22 cellular contexts compared by ENCODE assay signal in the genomic region with DNA sequence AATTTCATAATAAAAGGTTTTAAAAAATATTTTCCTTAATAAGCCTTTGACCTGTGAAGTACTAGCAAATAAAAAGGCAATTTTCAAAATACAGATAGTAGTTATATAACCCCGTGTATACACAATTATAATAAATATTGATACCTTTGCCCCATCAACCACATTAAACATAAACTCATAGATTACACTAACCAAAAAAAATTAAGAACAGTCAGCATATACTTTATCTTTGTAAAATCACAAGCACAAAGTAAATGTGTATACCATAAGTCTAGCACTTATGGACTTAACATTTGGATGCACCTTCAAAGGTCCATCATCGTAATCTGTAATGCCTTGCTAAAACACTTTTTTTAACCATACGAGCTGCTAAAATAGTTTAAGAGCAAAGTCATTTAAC.
A peak's percentile ranks its signal among the peaks of the same experiment; 100 is the strongest.
DNase-seq lines count a peak whose midpoint lies in the region; ATAC-seq, FAIRE-seq and TF ChIP-seq lines count a peak whose summit lies in the region.
"Had no signal": no experiment of that assay in that cellular context is flagged by ENCODE, and none has a peak within 500 bp of the region (broad histone marks: within the 10 kb centered on the region; RNA-seq: fewer than 3 reads in every experiment).

No MANE protein-coding gene starts in this region.

- no peak for TF ChIP-seq CTCF in HepG2 (CRISPR knock-in tag; IDR thresholded peaks at IDR 0.05)
- no peak for TF ChIP-seq CTCF in right lobe of liver (IDR thresholded peaks at IDR 0.05)
- TF ChIP-seq CTCF in GM12878 (IDR thresholded peaks at IDR 0.05 in 2 of 3, conservative IDR thresholded peaks at IDR 0.05 in 1 of 3; ENCODE audit: control insufficient read depth in 2 of 3, extremely low read depth in 1 of 3, insufficient read depth in 1 of 3, low read depth in 3 of 3, low read length in 3 of 3), result no peak
- no peak for TF ChIP-seq CTCF in fibroblast of mammary gland (conservative IDR thresholded peaks at IDR 0.05; ENCODE audit: control insufficient read depth, insufficient read depth, low read depth, low read length)

- no peak for DNase-seq in HepG2 (ENCODE audit: low spot score)
- no peak for DNase-seq in right lobe of liver
- DNase-seq in GM12878 (ENCODE audit: low read depth, low spot score), result no peak
- DNase-seq in fibroblast of mammary gland (ENCODE audit: low read depth), result peak; percentile 0
- DNase-seq in caudate nucleus (lab: John Stamatoyannopoulos, UW), result no peak
- no peak for DNase-seq in GM19240 (ENCODE audit: insufficient read length, low spot score)
- DNase-seq: ACHN; AML-193; BE2C; CD4-positive, alpha-beta T cell; CD8-positive, alpha-beta memory T cell; DMS53; DMS79 treated with DMSO at 0.1 percent for 48 hours; GF-D8; GM23248; H7; HCEC 1CT had no signal

- no peak overlapping the region for H3K4me3 ChIP-seq in HepG2 (replicated peaks in 1 of 3; ENCODE audit: insufficient read depth in 1 of 3, low read depth in 2 of 3, low read length in 3 of 3)
- H3K4me3 ChIP-seq in right lobe of liver, result no peak overlapping the region
- no peak overlapping the region for H3K4me3 ChIP-seq in GM12878
- no peak overlapping the region for H3K4me3 ChIP-seq in fibroblast of mammary gland (ENCODE audit: control insufficient read depth, low read depth, low read length)
- H3K4me3 ChIP-seq: BLaER1 treated with 17β-estradiol and CSF1 and Interleukin-3, amounts not matched to agents 10 nM and 100 nM; GM23248 had no signal

- H3K79me2 ChIP-seq in HepG2 (ENCODE audit: insufficient read depth, low read length) (no peaks in the 10 kb centered on the region), GM12878 (ENCODE audit: control insufficient read depth, insufficient read depth, low read length) (no peaks in the 10 kb centered on the region)

- intact Hi-C loops in HepG2 (cut with micrococcal nuclease; ENCODE audit: unreplicated experiment), result no loop called here
- intact Hi-C loops in right lobe of liver (cut with DNase I), result no loop called here
- intact Hi-C loops in GM12878 (cut with micrococcal nuclease; ENCODE audit: unreplicated experiment), result no loop called here

- ATAC-seq in HepG2, result no peak
- ATAC-seq in right lobe of liver, result no peak
- no peak for ATAC-seq in GM12878
- no peak for ATAC-seq in HG02870 (IDR thresholded peaks at IDR 0.05; ENCODE audit: unreplicated experiment)
- ATAC-seq in GM18873 (IDR thresholded peaks at IDR 0.05; ENCODE audit: low FRiP score, unreplicated experiment), result no peak

- SMC1A ChIA-PET in GM12878 (lab: Charles Lee; ENCODE audit: uncharacterized antibody, unreplicated experiment), result interaction anchor here (0.6 to 1.2 kb wide), 2 partner anchors 9 to 20 kb away, joined by 3 read pairs; no protein-coding TSS in a partner anchor

- RAD21 ChIA-PET in GM12878 (lab: Charles Lee; ENCODE audit: unreplicated experiment), result no interaction called here

- H2AFZ ChIP-seq in HepG2 (ENCODE audit: low read length), result no peak overlapping the region
- H2AFZ ChIP-seq in GM12878 (ENCODE audit: control insufficient read depth, low read depth, low read length), result no peak overlapping the region
- H2AFZ ChIP-seq: GM23248 had no signal

- BruUV-seq in HepG2 (replicated peaks; lab: Mats Ljungman, UMichigan) (no TSS peak), GM12878 (replicated peaks; lab: Mats Ljungman, UMichigan) (no TSS peak)

- H3K27me3 ChIP-seq in HepG2 (ENCODE audit: control insufficient read depth in 1 of 2, insufficient read depth in 2 of 2, low read length in 2 of 2) (no peaks in the 10 kb centered on the region), right lobe of liver (no peaks in the 10 kb centered on the region), GM12878 (replicated peaks in 1 of 2; ENCODE audit: control insufficient read depth in 2 of 2, insufficient read depth in 2 of 2, low read length in 1 of 2) (no peaks in the 10 kb centered on the region)
- H3K27me3 ChIP-seq: BE2C; BLaER1 treated with 17β-estradiol and CSF1 and Interleukin-3, amounts not matched to agents 10 nM and 100 nM had no signal

- H3K9me3 ChIP-seq in HepG2 (ENCODE audit: low read length) (no peaks in the 10 kb centered on the region), right lobe of liver (no peaks in the 10 kb centered on the region), GM12878 (replicated peaks; ENCODE audit: control insufficient read depth, insufficient read depth, low read length) (no peaks in the 10 kb centered on the region; the same call in 2 of the 3 replicates)
- H3K9me3 ChIP-seq: BE2C had no signal

- TF ChIP-seq EP300 in HepG2 (IDR thresholded peaks at IDR 0.05; ENCODE audit: low read depth in 2 of 2, low read length in 2 of 2) (no peak), HepG2 (CRISPR knock-in tag; IDR thresholded peaks at IDR 0.05; ENCODE audit: borderline replicate concordance) (no peak), GM12878 (IDR thresholded peaks at IDR 0.05; ENCODE audit: borderline replicate concordance in 1 of 2, control insufficient read depth in 1 of 2, low read depth in 2 of 2, low read length in 2 of 2) (no peak)

- TF ChIP-seq RAD21 in HepG2 (CRISPR knock-in tag; IDR thresholded peaks at IDR 0.05) (no peak), GM12878 (IDR thresholded peaks at IDR 0.05; ENCODE audit: insufficient read depth, low read depth, low read length) (no peak)

- WGBS in HepG2 (ENCODE audit: low lambda C conversion rate), result 100% methylated on average over 3 of the region's 3 CpGs
- WGBS in right lobe of liver (ENCODE audit: insufficient coverage, low coverage, low lambda C conversion rate, missing lambda C conversion rate), result 79% methylated on average over 3 of the region's 3 CpGs
- WGBS in GM12878 (ENCODE audit: insufficient coverage, insufficient replicate concordance, low lambda C conversion rate, missing lambda C conversion rate), result 97% methylated on average over 3 of the region's 3 CpGs

- TF ChIP-seq POLR2A in HepG2 (IDR thresholded peaks at IDR 0.05; ENCODE audit: insufficient read depth in 1 of 2, low read depth in 2 of 2, low read length in 2 of 2) (no peak), right lobe of liver (IDR thresholded peaks at IDR 0.05) (no peak), GM12878 (IDR thresholded peaks at IDR 0.05; ENCODE audit: low read depth, low read length) (no peak)

- no peak overlapping the region for H3K9ac ChIP-seq in HepG2 (ENCODE audit: insufficient read depth, low read depth, low read length)
- no peak overlapping the region for H3K9ac ChIP-seq in GM12878 (ENCODE audit: control insufficient read depth, insufficient read depth, low read length)
- H3K9ac ChIP-seq: BLaER1 treated with 17β-estradiol and CSF1 and Interleukin-3, amounts not matched to agents 10 nM and 100 nM; GM23248 had no signal

- FAIRE-seq in HepG2 (lab: Jason Lieb, UNC) (no peak), GM12878 (lab: Jason Lieb, UNC) (peak; percentile 47)
- FAIRE-seq: H1 had no signal

- no peak overlapping the region for H3K27ac ChIP-seq in HepG2 (ENCODE audit: extremely low read length, insufficient read depth, low read length)
- H3K27ac ChIP-seq in right lobe of liver, result no peak overlapping the region
- H3K27ac ChIP-seq in GM12878 (ENCODE audit: control insufficient read depth, insufficient read depth), result no peak overlapping the region
- H3K27ac ChIP-seq in caudate nucleus (ENCODE audit: low read depth, low read length), result no peak overlapping the region
- H3K27ac ChIP-seq: 22Rv1; BLaER1 treated with 17β-estradiol and CSF1 and Interleukin-3, amounts not matched to agents 10 nM and 100 nM; GM23248 had no signal

- in situ Hi-C loops in HepG2 (cut with HindIII; ENCODE audit: extremely low pct_ligation_motif_present, low pct_unique_long_range_greater_than_20kb) (no loop called here), GM12878 (cut with MboI) (no loop called here)

- H3K4me1 ChIP-seq in HepG2 (ENCODE audit: insufficient read depth, low read length), result peaks cover 30% of the 10 kb centered on the region
- H3K4me1 ChIP-seq in right lobe of liver, result peaks cover 0 to 7% (median 0%) of the 10 kb centered on the region in 4 donors
- H3K4me1 ChIP-seq in GM12878 (ENCODE audit: control insufficient read depth, insufficient read depth, low read length), result no peaks in the 10 kb centered on the region
- H3K4me1 ChIP-seq: BE2C; BLaER1 treated with 17β-estradiol and CSF1 and Interleukin-3, amounts not matched to agents 10 nM and 100 nM had no signal

- no peaks in the 10 kb centered on the region for H4K20me1 ChIP-seq in HepG2 (ENCODE audit: insufficient read depth, low read length)
- no peaks in the 10 kb centered on the region for H4K20me1 ChIP-seq in GM12878 (ENCODE audit: control insufficient read depth, insufficient read depth)

- CTCF ChIA-PET in HepG2 (lab: Yijun Ruan, JAX; ENCODE audit: low intra/inter-chr PET ratio, low total read pairs) (no interaction called here), GM12878 (lab: Yijun Ruan, JAX) (no interaction called here)

- POLR2A ChIA-PET in HepG2 (lab: Yijun Ruan, JAX), result no interaction called here
- POLR2A ChIA-PET in GM12878 (lab: Charles Lee), result no interaction called here

- H3K4me2 ChIP-seq in HepG2 (ENCODE audit: low read depth, low read length) (no peak overlapping the region), GM12878 (ENCODE audit: control insufficient read depth, insufficient read depth) (no peak overlapping the region)
- H3K4me2 ChIP-seq: BLaER1 treated with 17β-estradiol and CSF1 and Interleukin-3, amounts not matched to agents 10 nM and 100 nM had no signal

- H3K36me3 ChIP-seq in HepG2 (replicated peaks in 1 of 2; ENCODE audit: control insufficient read depth in 1 of 2, insufficient read depth in 2 of 2, low read length in 2 of 2), result peaks cover 0 to 11% of the 10 kb centered on the region in 2 experiments; a peak in 2 of 5 replicates
- peaks cover 0 to 10% (median 0%) of the 10 kb centered on the region in 4 donors for H3K36me3 ChIP-seq in right lobe of liver
- H3K36me3 ChIP-seq in GM12878 (ENCODE audit: control insufficient read depth in 2 of 2, insufficient read depth in 2 of 2, low read length in 1 of 2), result no peaks in the 10 kb centered on the region; a peak in 1 of 4 replicates
- H3K36me3 ChIP-seq: BE2C had no signal

TF ChIP-seq in HepG2, 621 proteins besides CTCF, POLR2A, EP300 and RAD21 (continues in another document):
- TF ChIP-seq MAFK (conservative IDR thresholded peaks at IDR 0.05 in 1 of 2, IDR thresholded peaks at IDR 0.05 in 1 of 2; ENCODE audit: low read length in 2 of 2), result peak; percentile 38 to 50; a peak in 3 of 4 replicates
